Comparison of ENCODE assay signal across 16 cellular contexts in genomic region chr4:55330241-55330640, GRCh38. TPM values are rescaled to one million over a fixed set of nuclear protein-coding genes. Genes with fewer than 3 reads are reported as not detected.
DNase-seq lines count a peak whose midpoint lies in the region; TF ChIP-seq lines count a peak whose summit lies in the region.
"Had no signal": no experiment of that assay in that cellular context is flagged by ENCODE, and none has a peak within 500 bp of the region (broad histone marks: within the 10 kb centered on the region; RNA-seq: fewer than 3 reads in every experiment).

No MANE protein-coding gene starts in this region.

- H3K9me3 ChIP-seq in Karpas-422 (ENCODE audit: low read length) (0 out of 2 replicates have a peak, but pooled peaks cover 3% of the 10 kb centered on the region), ovary (no peaks in the 10 kb centered on the region)
- H3K9me3 ChIP-seq: breast epithelium had no signal

- no peaks in the 10 kb centered on the region for H3K9me2 ChIP-seq in Karpas-422 (replicated peaks; ENCODE audit: insufficient read depth, low read length)

- no peaks in the 10 kb centered on the region for H3K36me3 Mint-ChIP-seq in CD14-positive monocyte

- H3K36me3 ChIP-seq in Karpas-422 (ENCODE audit: insufficient read depth, low read length) (no peaks in the 10 kb centered on the region), ovary (no peaks in the 10 kb centered on the region)
- H3K36me3 ChIP-seq: breast epithelium had no signal

- WGBS in ovary, 3 donors: 81 to 82% (median 81%) methylated on average over 4 of the region's 4 CpGs

- H3K4me3 ChIP-seq in Karpas-422 (ENCODE audit: low read length): no peak overlapping the region
- H3K4me3 ChIP-seq in fibroblast of pulmonary artery (replicated peaks; ENCODE audit: low read depth, low read length): no peak overlapping the region
- no peak overlapping the region for H3K4me3 ChIP-seq in ovary
- H3K4me3 ChIP-seq: breast epithelium, GM12878 had no signal

- TF ChIP-seq CTCF in CD14-positive monocyte (IDR thresholded peaks at IDR 0.05): no peak
- TF ChIP-seq CTCF in fibroblast of pulmonary artery (IDR thresholded peaks at IDR 0.05; ENCODE audit: low read length, missing control alignments): no peak
- no peak for TF ChIP-seq CTCF in ovary (IDR thresholded peaks at IDR 0.05)

- H2AFZ ChIP-seq in Karpas-422 (ENCODE audit: low read length): peak overlapping the region; percentile 3; the same call in 1 of the 2 replicates

- intact Hi-C loops in CD14-positive monocyte (cut with micrococcal nuclease) (no loop called here), ovary (cut with DNase I) (no loop called here)

- H4K20me1 ChIP-seq in Karpas-422 (ENCODE audit: insufficient read depth, low read depth, low read length): no peaks in the 10 kb centered on the region

- TF ChIP-seq POLR2A in ovary (IDR thresholded peaks at IDR 0.05): no peak

- H3K4me1 ChIP-seq in Karpas-422 (ENCODE audit: low read length) (no peaks in the 10 kb centered on the region), ovary (ENCODE audit: insufficient read depth) (no peaks in the 10 kb centered on the region)
- H3K4me1 ChIP-seq: breast epithelium, Caco-2 had no signal

- H3K79me2 ChIP-seq in Karpas-422 (ENCODE audit: low read length): no peaks in the 10 kb centered on the region

- H3K4me3 Mint-ChIP-seq in CD14-positive monocyte: peak overlapping the region in 1 of 2 donors; percentile 33

- H3K4me2 ChIP-seq in Karpas-422 (ENCODE audit: low read depth, low read length, poor library complexity, severe bottlenecking): no peak overlapping the region

- H3K27ac Mint-ChIP-seq in CD14-positive monocyte: peak overlapping the region; percentile 87 to 95 (median 92)

- H3K27ac ChIP-seq in Karpas-422 (ENCODE audit: low read length): no peak overlapping the region
- H3K27ac ChIP-seq in ovary: no peak overlapping the region
- H3K27ac ChIP-seq: breast epithelium had no signal

- H3K27me3 Mint-ChIP-seq in CD14-positive monocyte (ENCODE audit: low read depth in 3 of 3): peaks cover 0 to under 1% (median 0%) of the 10 kb centered on the region in 3 donors

- no peak for TF ChIP-seq EP300 in ovary (IDR thresholded peaks at IDR 0.05)

- DNase-seq in CD14-positive monocyte (ENCODE audit: low spot score) (no peak), Karpas-422 (no peak), SIG-M5 treated with dmso at 0.1 percent for 504 hours (lab: John Stamatoyannopoulos, UW; ENCODE audit: unreplicated experiment) (peak; percentile 73), fibroblast of pulmonary artery (ENCODE audit: low read depth) (peak; percentile 79), ecto neural progenitor cell (ENCODE audit: low spot score) (no peak), ovary (no peak)
- no peak for DNase-seq in activated CD4-positive, alpha-beta T cell treated with anti-CD3 and anti-CD28 coated beads, Interleukin-2, amount 50 U/mL, for 4 hours
- DNase-seq in stimulated activated CD4-positive, alpha-beta T cell treated with anti-CD3 and anti-CD28 coated beads, Interleukin-4, amount 100 ng/mL, for 24 hours: no peak
- DNase-seq: Caco-2; left cardiac atrium; NCI-H2171; NCI-H82; stimulated activated CD4-positive, alpha-beta T cell treated with anti-CD3 and anti-CD28 coated beads, Interleukin-1b, Interleukin-23, amount 100 ng/mL, for 48 hours; T-helper 2 cell had no signal

- no peak overlapping the region for H3K9ac ChIP-seq in Karpas-422 (ENCODE audit: low read length)

- H3K4me1 Mint-ChIP-seq in CD14-positive monocyte: peaks cover 22% of the 10 kb centered on the region

- H3K27me3 ChIP-seq in Karpas-422 (ENCODE audit: low read length): no peaks in the 10 kb centered on the region
- no peaks in the 10 kb centered on the region for H3K27me3 ChIP-seq in ovary
- H3K27me3 ChIP-seq: breast epithelium had no signal

- H3K9me3 Mint-ChIP-seq in CD14-positive monocyte: peaks cover 0 to 7% (median 0%) of the 10 kb centered on the region in 7 donors

RNA-seq across cellular contexts. Expression of gene SRD5A3, which starts 15.8 kb away (rescaled TPM):
- 10 to 100 TPM; 16.2 to 26.2 TPM for polyA plus RNA-seq in CD14-positive monocyte
- total RNA-seq in Karpas-422 (2014; rRNA removed; shearing (Covaris generic); ENCODE audit: low replicate concordance): 15.6 and 25.7 TPM in 2 replicates
- 1 to 10 TPM; 1.2 to 9.4 (median 2.9) TPM for total RNA-seq in ovary
- 10 to 100 TPM in 1 of 2 donors, 1 to 10 TPM in 1; 2.9 to 12.3 TPM for polyA plus RNA-seq in ovary

Comparison
In these comparisons a context has a peak if more than half of its experiments do, and no peak if none do; other contexts are left out.
1. DNase-seq: peak in SIG-M5 treated with dmso at 0.1 percent for 504 hours (single experiment) and fibroblast of pulmonary artery (single experiment); none in CD14-positive monocyte (single experiment), Karpas-422 (single experiment), activated CD4-positive, alpha-beta T cell treated with anti-CD3 and anti-CD28 coated beads, Interleukin-2, amount 50 U/mL, for 4 hours (0 of 2), stimulated activated CD4-positive, alpha-beta T cell treated with anti-CD3 and anti-CD28 coated beads, Interleukin-4, amount 100 ng/mL, for 24 hours (single experiment), ecto neural progenitor cell (single experiment) and ovary (0 of 5).